Comparison of ENCODE assay signal across 9 cellular contexts in the genomic region with DNA sequence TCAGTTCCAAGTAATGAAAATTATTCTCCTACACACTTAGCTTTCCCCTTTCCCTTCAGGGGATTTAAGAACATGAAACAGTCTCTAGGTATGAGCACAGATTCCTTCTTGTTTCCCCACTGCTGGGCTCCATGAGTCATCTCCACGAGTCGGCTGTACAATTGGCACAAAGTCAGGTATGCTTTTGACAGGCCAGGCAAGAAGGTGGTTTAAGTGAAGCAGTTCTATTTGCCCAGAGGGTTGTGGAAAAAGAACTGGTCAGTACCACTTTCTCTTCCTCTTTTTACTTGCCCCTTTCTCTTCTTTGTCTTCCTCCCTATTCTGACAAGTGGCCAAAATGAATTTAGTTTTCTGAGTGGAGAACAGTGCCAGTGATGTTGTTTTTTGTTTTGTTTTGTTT.
A peak's percentile ranks its signal among the peaks of the same experiment; 100 is the strongest.
DNase-seq lines count a peak whose midpoint lies in the region; ATAC-seq and TF ChIP-seq lines count a peak whose summit lies in the region.
"Had no signal": no experiment of that assay in that cellular context is flagged by ENCODE, and none has a peak within 500 bp of the region (broad histone marks: within the 10 kb centered on the region; RNA-seq: fewer than 3 reads in every experiment).

No MANE protein-coding gene starts in this region.

- H3K9ac ChIP-seq in SK-N-MC (ENCODE audit: insufficient read length), result no peak overlapping the region

- no peaks in the 10 kb centered on the region for H3K9me3 Mint-ChIP-seq in stimulated activated naive CD8-positive, alpha-beta T cell treated with anti-CD3 and anti-CD28 coated beads, Interleukin-15, Interleukin-2, amounts not matched to agents 100 ng/mL and 50 ng/mL, for 24 hours

- no peak for ATAC-seq in stimulated activated naive CD8-positive, alpha-beta T cell treated with anti-CD3 and anti-CD28 coated beads, Interleukin-15, Interleukin-2, amounts not matched to agents 100 U/mL and 50 U/mL, for 24 hours
- peak; percentile 89 for ATAC-seq in HG03103 (IDR thresholded peaks at IDR 0.05; ENCODE audit: low read depth, unreplicated experiment)

- H3K4me3 Mint-ChIP-seq in stimulated activated naive CD8-positive, alpha-beta T cell treated with anti-CD3 and anti-CD28 coated beads, Interleukin-15, Interleukin-2, amounts not matched to agents 100 ng/mL and 50 ng/mL, for 24 hours, result no peak overlapping the region

- H3K36me3 Mint-ChIP-seq in stimulated activated naive CD8-positive, alpha-beta T cell treated with anti-CD3 and anti-CD28 coated beads, Interleukin-15, Interleukin-2, amounts not matched to agents 100 ng/mL and 50 ng/mL, for 24 hours (ENCODE audit: low read depth), result peaks cover 58% of the 10 kb centered on the region

- H3K9me3 ChIP-seq in SK-N-MC (ENCODE audit: low read depth, low read length), result no peaks in the 10 kb centered on the region

- H3K27me3 Mint-ChIP-seq in stimulated activated naive CD8-positive, alpha-beta T cell treated with anti-CD3 and anti-CD28 coated beads, Interleukin-15, Interleukin-2, amounts not matched to agents 100 ng/mL and 50 ng/mL, for 24 hours, result no peaks in the 10 kb centered on the region

- H3K4me1 Mint-ChIP-seq in stimulated activated naive CD8-positive, alpha-beta T cell treated with anti-CD3 and anti-CD28 coated beads, Interleukin-15, Interleukin-2, amounts not matched to agents 100 ng/mL and 50 ng/mL, for 24 hours (ENCODE audit: low read depth), result peaks cover 12% of the 10 kb centered on the region

- TF ChIP-seq CTCF in foreskin fibroblast (IDR thresholded peaks at IDR 0.05; ENCODE audit: low read depth, low read length), result no peak

- peak overlapping the region; percentile 3 for H3K27ac Mint-ChIP-seq in stimulated activated naive CD8-positive, alpha-beta T cell treated with anti-CD3 and anti-CD28 coated beads, Interleukin-15, Interleukin-2, amounts not matched to agents 100 ng/mL and 50 ng/mL, for 24 hours

- H3K4me3 ChIP-seq in SK-N-MC, result no peak overlapping the region
- H3K4me3 ChIP-seq in foreskin fibroblast (ENCODE audit: low read depth in 1 of 2, low read length in 2 of 2), result no peak overlapping the region
- H3K4me3 ChIP-seq: dorsolateral prefrontal cortex had no signal

- peaks cover 87% of the 10 kb centered on the region for H3K36me3 ChIP-seq in SK-N-MC (ENCODE audit: insufficient read depth, low read length)

- peak overlapping the region; percentile 46; the same call in 1 of the 2 replicates for H3K27ac ChIP-seq in SK-N-MC

- no peak for DNase-seq in stimulated activated naive CD8-positive, alpha-beta T cell treated with anti-CD3 and anti-CD28 coated beads, Interleukin-15, Interleukin-2, amounts not matched to agents 100 U/mL and 50 U/mL, for 24 hours
- DNase-seq in SK-N-MC (ENCODE audit: low read depth, low spot score) (no peak), foreskin fibroblast (peak; percentile 97 to 98), smooth muscle cell of the brain vasculature (ENCODE audit: low read depth, low spot score) (peak; percentile 88), DMS114 treated with DMSO at 0.1 percent for 48 hours (lab: John Stamatoyannopoulos, UW; ENCODE audit: unreplicated experiment) (no peak)
- no peak for DNase-seq in activated CD4-positive, CD25-positive, alpha-beta regulatory T cell (lab: John Stamatoyannopoulos, UW)

Comparison
In these comparisons a context has a peak if more than half of its experiments do, and no peak if none do; other contexts are left out.
1. DNase-seq: peak in foreskin fibroblast (2 of 2) and smooth muscle cell of the brain vasculature (single experiment); none in stimulated activated naive CD8-positive, alpha-beta T cell treated with anti-CD3 and anti-CD28 coated beads, Interleukin-15, Interleukin-2, amounts not matched to agents 100 U/mL and 50 U/mL, for 24 hours (single experiment), SK-N-MC (single experiment), DMS114 treated with DMSO at 0.1 percent for 48 hours (single experiment) and activated CD4-positive, CD25-positive, alpha-beta regulatory T cell (0 of 4).